ENCODE assay signal across 15 cellular contexts in genomic region chr6:149929422-149929821, GRCh38. TPM values are rescaled to one million over a fixed set of nuclear protein-coding genes. Genes with fewer than 3 reads are reported as not detected.
DNase-seq lines count a peak whose midpoint lies in the region; ATAC-seq, FAIRE-seq and TF ChIP-seq lines count a peak whose summit lies in the region.
"Had no signal": no experiment of that assay in that cellular context is flagged by ENCODE, and none has a peak within 500 bp of the region (broad histone marks: within the 10 kb centered on the region; RNA-seq: fewer than 3 reads in every experiment).

No MANE protein-coding gene starts in this region.

- H2BK5ac ChIP-seq in IMR-90 (ENCODE audit: low read depth, low read length, poor library complexity, severe bottlenecking): no peak overlapping the region

- H2BK15ac ChIP-seq in IMR-90 (ENCODE audit: low read depth, low read length): no peak overlapping the region

- H3K4me1 ChIP-seq in IMR-90 (ENCODE audit: control insufficient read depth, insufficient read depth, low read length) (no peaks in the 10 kb centered on the region; the same call in 1 of the 2 replicates), body of pancreas (peaks cover 12% of the 10 kb centered on the region)

- no peak overlapping the region for H3K4ac ChIP-seq in IMR-90 (ENCODE audit: low read depth, low read length)

- H2AK9ac ChIP-seq in IMR-90 (replicated peaks; ENCODE audit: low read depth, low read length, poor library complexity): no peak overlapping the region

- TF ChIP-seq POLR2A in IMR-90 (IDR thresholded peaks at IDR 0.05; ENCODE audit: low read depth, low read length) (no peak), body of pancreas (IDR thresholded peaks at IDR 0.05) (no peak)

- no peak overlapping the region for H2AFZ ChIP-seq in IMR-90 (replicated peaks; ENCODE audit: low read length, poor library complexity)

- peaks cover 67% of the 10 kb centered on the region for H3K27me3 Mint-ChIP-seq in osteocyte (ENCODE audit: unreplicated experiment)

- no peak overlapping the region for H4K91ac ChIP-seq in IMR-90 (ENCODE audit: insufficient read depth, low read depth, low read length)

- dilution Hi-C loops in IMR-90 (cut with HindIII; ENCODE audit: low sequenced_read_pairs, unreplicated experiment): no loop called here

- CTCF ChIA-PET in IMR-90 (lab: Yijun Ruan, JAX): interaction anchor here (0.6 kb wide), 1 partner anchor 283 kb away, joined by 5 read pairs; no protein-coding TSS in a partner anchor

- no peak overlapping the region for H3K27ac ChIP-seq in IMR-90 (ENCODE audit: insufficient read depth, low read length)
- no peak overlapping the region for H3K27ac ChIP-seq in body of pancreas
- H3K27ac ChIP-seq: esophagus muscularis mucosa, testis had no signal

- H3K4me1 Mint-ChIP-seq in osteocyte (ENCODE audit: unreplicated experiment): peaks cover 9% of the 10 kb centered on the region

- no peak for TF ChIP-seq RAD21 in IMR-90 (IDR thresholded peaks at IDR 0.05; ENCODE audit: low read length)

- no peak overlapping the region for H3K14ac ChIP-seq in IMR-90 (replicated peaks; ENCODE audit: low read depth, low read length)

- no peak for FAIRE-seq in bronchial epithelial cell (lab: Jason Lieb, UNC)

- H4K20me1 ChIP-seq in IMR-90 (ENCODE audit: insufficient read depth, low read length): no peaks in the 10 kb centered on the region

- H3K4me3 ChIP-seq in IMR-90 (ENCODE audit: insufficient read depth, low read depth, low read length) (no peak overlapping the region), bronchial epithelial cell (ENCODE audit: low read depth, low read length) (no peak overlapping the region), body of pancreas (no peak overlapping the region)
- H3K4me3 ChIP-seq: esophagus muscularis mucosa, testis had no signal

- H3K4me3 Mint-ChIP-seq in osteocyte (ENCODE audit: unreplicated experiment): no peak overlapping the region
- H3K4me3 Mint-ChIP-seq: T-cell had no signal

- intact Hi-C loops in IMR-90 (cut with micrococcal nuclease): no loop called here
- intact Hi-C loops in body of pancreas (cut with DNase I): loop anchor here (10.0 kb wide), 1 partner anchor 205 kb away; no protein-coding TSS in a partner anchor

- no peak overlapping the region for H4K8ac ChIP-seq in IMR-90 (ENCODE audit: low read depth in 2 of 2, low read length in 2 of 2)

- no TSS peak for BruUV-seq in IMR-90 (replicated peaks; lab: Mats Ljungman, UMichigan)

- no peak overlapping the region for H3K23ac ChIP-seq in IMR-90 (ENCODE audit: low read depth, low read length)

- H3K36me3 ChIP-seq in IMR-90 (ENCODE audit: control insufficient read depth, insufficient read depth, low read length) (no peaks in the 10 kb centered on the region), bronchial epithelial cell (ENCODE audit: control insufficient read depth, insufficient read depth, low read length) (no peaks in the 10 kb centered on the region), body of pancreas (replicated peaks in 1 of 2; ENCODE audit: insufficient read depth in 1 of 2, low read depth in 2 of 2) (no peaks in the 10 kb centered on the region)
- H3K36me3 ChIP-seq: esophagus muscularis mucosa had no signal

- H3K4me2 ChIP-seq in IMR-90 (ENCODE audit: low read depth, low read length): no peak overlapping the region

- H3K27me3 ChIP-seq in IMR-90 (ENCODE audit: control insufficient read depth, insufficient read depth, low read length) (peaks cover 24% of the 10 kb centered on the region), bronchial epithelial cell (ENCODE audit: control insufficient read depth, insufficient read depth, low read length) (no peaks in the 10 kb centered on the region), body of pancreas (peaks cover 0 to 3% of the 10 kb centered on the region in 2 donors)
- H3K27me3 ChIP-seq: testis had no signal

- DNase-seq in activated T-cell treated with anti-CD3 and anti-CD28 coated beads, Interleukin-2, amount 50 U/mL, for 1 hour: peak; percentile 30
- DNase-seq in activated T-cell treated with anti-CD3 and anti-CD28 coated beads for 4 hours (no peak), IMR-90 (no peak), bronchial epithelial cell (ENCODE audit: low read depth) (no peak), osteocyte (ENCODE audit: extremely low spot score, unreplicated experiment) (no peak), body of pancreas (no peak)
- DNase-seq: activated naive CD4-positive, alpha-beta T cell treated with anti-CD3 and anti-CD28 coated beads, Interleukin-2, amount 50 U/mL, for 16 hours; DMS153; NCI-H2029; stimulated activated CD4-positive, alpha-beta T cell treated with anti-CD3 and anti-CD28 coated beads, Interleukin-2, amount 100 ng/mL, for 24 hours; testis had no signal

- no peak overlapping the region for H3K18ac ChIP-seq in IMR-90 (ENCODE audit: low read depth, low read length)

- no peaks in the 10 kb centered on the region for H3K9me1 ChIP-seq in IMR-90 (ENCODE audit: insufficient read depth, low read length)

- no peak overlapping the region for H3K56ac ChIP-seq in IMR-90 (ENCODE audit: extremely low read depth, insufficient read depth, low read length)

- H3K79me1 ChIP-seq in IMR-90 (ENCODE audit: low read depth in 1 of 2, low read length in 2 of 2): no peaks in the 10 kb centered on the region

- POLR2A ChIA-PET in IMR-90 (lab: Charles Lee; ENCODE audit: unreplicated experiment): no interaction called here

- H3K36me3 Mint-ChIP-seq in osteocyte (ENCODE audit: unreplicated experiment): peaks cover 2% of the 10 kb centered on the region
- H3K36me3 Mint-ChIP-seq: T-cell had no signal

- WGBS in IMR-90 (ENCODE audit: extremely low coverage in 2 of 2, insufficient read length in 1 of 2), 2 experiments: 11% methylated on average over 3 of the region's 3 CpGs; no CpG with 5 or more reads in 1 of the 2 experiments
- 4 to 5% methylated on average over 3 of the region's 3 CpGs for WGBS in body of pancreas, 2 donors

- in situ Hi-C loops in IMR-90 (cut with MboI; ENCODE audit: low sequenced_read_pairs): loop anchor here (10.0 to 25.0 kb wide), 3 partner anchors 205 to 408 kb away; partner anchors contain the start of gene PPIL4

- no peak overlapping the region for H2BK20ac ChIP-seq in IMR-90 (ENCODE audit: low read depth, low read length)

- H4K5ac ChIP-seq in IMR-90 (ENCODE audit: low read depth, low read length): no peak overlapping the region

- H2AK5ac ChIP-seq in IMR-90 (ENCODE audit: low read depth, low read length): no peak overlapping the region

- H3K9ac ChIP-seq in IMR-90 (ENCODE audit: low read depth, low read length): no peak overlapping the region

- no peaks in the 10 kb centered on the region for H3K9me3 Mint-ChIP-seq in osteocyte (ENCODE audit: unreplicated experiment)
- H3K9me3 Mint-ChIP-seq: T-cell had no signal

- TF ChIP-seq CTCF in IMR-90 (conservative IDR thresholded peaks at IDR 0.05; ENCODE audit: low read depth, low read length) (peak; percentile 32), bronchial epithelial cell (IDR thresholded peaks at IDR 0.05; ENCODE audit: insufficient read depth, low read length, severe bottlenecking) (peak; percentile 48), osteocyte (IDR thresholded peaks at IDR 0.05) (peak; percentile 48), body of pancreas (IDR thresholded peaks at IDR 0.05) (peak in 2 of 7 experiments; percentile 8 to 21)

- no peak overlapping the region for H3K27ac Mint-ChIP-seq in osteocyte (ENCODE audit: unreplicated experiment)
- H3K27ac Mint-ChIP-seq: T-cell had no signal

- ATAC-seq in IMR-90 (ENCODE audit: low read depth) (no peak), HG03565 (IDR thresholded peaks at IDR 0.05; ENCODE audit: unreplicated experiment) (no peak), body of pancreas (no peak), HG02981 (IDR thresholded peaks at IDR 0.05; ENCODE audit: unreplicated experiment) (no peak)
- ATAC-seq: T-cell had no signal

- H2BK120ac ChIP-seq in IMR-90 (ENCODE audit: low read depth, low read length): no peak overlapping the region

- no peaks in the 10 kb centered on the region for H3K9me3 ChIP-seq in IMR-90 (ENCODE audit: control insufficient read depth, insufficient read depth, low read length)
- no peaks in the 10 kb centered on the region for H3K9me3 ChIP-seq in body of pancreas
- H3K9me3 ChIP-seq: esophagus muscularis mucosa, testis had no signal

TF ChIP-seq in IMR-90, 13 proteins besides CTCF, POLR2A, EP300 and RAD21:
- TF ChIP-seq BHLHE40 (IDR thresholded peaks at IDR 0.05; ENCODE audit: low read depth, low read length): no peak

RNA-seq across cellular contexts. Expression of gene RAET1G, which starts 6.5 kb away (rescaled TPM):
- total RNA-seq in IMR-90 (2012; rRNA removed) (1.3 and 2.2 TPM in 2 replicates), bronchial epithelial cell (26.6 and 45.0 TPM in 2 replicates), osteocyte (0.55 and 0.73 TPM in 2 replicates), body of pancreas (not detected)
- polyA plus RNA-seq in IMR-90 (2012; rRNA removed): 3.6 and 4.2 TPM in 2 replicates
- 2.9 and 4.8 TPM in 2 replicates for polyA plus RNA-seq in IMR-90 (2012; cell fraction: cytosol; rRNA removed)
- 1.3 and 2.7 TPM in 2 replicates for polyA plus RNA-seq in IMR-90 (2012; cell fraction: nucleus; rRNA removed; ENCODE audit: low replicate concordance)
- total RNA-seq: T-cell, testis had no signal

RNA-seq across cellular contexts. Expression of gene ULBP2, which starts 12.4 kb away (rescaled TPM):
- total RNA-seq in IMR-90 (2012; rRNA removed): 7.2 and 7.9 TPM in 2 replicates
- polyA plus RNA-seq in IMR-90 (2012; rRNA removed): 16.2 and 17.0 TPM in 2 replicates
- polyA plus RNA-seq in IMR-90 (2012; cell fraction: cytosol; rRNA removed): 12.4 and 17.1 TPM in 2 replicates
- polyA plus RNA-seq in IMR-90 (2012; cell fraction: nucleus; rRNA removed; ENCODE audit: low replicate concordance): 6.0 and 6.8 TPM in 2 replicates
- total RNA-seq in bronchial epithelial cell: 2.4 and 12.2 TPM in 2 replicates
- 2.1 and 2.9 TPM in 2 replicates for total RNA-seq in osteocyte
- under 1 TPM in 1 of 2 donors, not detected in 1; 0.26 TPM for total RNA-seq in body of pancreas

RNA-seq across cellular contexts. Expression of gene RAET1E, which starts 31.5 kb away (rescaled TPM):
- total RNA-seq in IMR-90 (2012; rRNA removed): not detected in 2 replicates
- not detected in 2 replicates for polyA plus RNA-seq in IMR-90 (2012; rRNA removed)
- 0.02 TPM in 1 of 2 replicates, not detected in the other for polyA plus RNA-seq in IMR-90 (2012; cell fraction: cytosol; rRNA removed)
- polyA plus RNA-seq in IMR-90 (2012; cell fraction: nucleus; rRNA removed; ENCODE audit: low replicate concordance): 0.16 TPM in 1 of 2 replicates, not detected in the other
- 19.0 and 35.1 TPM in 2 replicates for total RNA-seq in bronchial epithelial cell
- not detected in 2 replicates for total RNA-seq in osteocyte
- total RNA-seq in body of pancreas: not detected
- total RNA-seq: T-cell had no signal

RNA-seq across cellular contexts. Expression of gene ULBP1, which starts 34.3 kb away (rescaled TPM):
- total RNA-seq in IMR-90 (2012; rRNA removed) (0.18 and 0.56 TPM in 2 replicates), bronchial epithelial cell (1.1 and 4.1 TPM in 2 replicates), osteocyte (10.7 and 11.5 TPM in 2 replicates), body of pancreas (not detected)
- polyA plus RNA-seq in IMR-90 (2012; rRNA removed): 0.69 and 0.87 TPM in 2 replicates
- polyA plus RNA-seq in IMR-90 (2012; cell fraction: cytosol; rRNA removed): 0.25 TPM in 2 replicates
- 0.15 and 0.84 TPM in 2 replicates for polyA plus RNA-seq in IMR-90 (2012; cell fraction: nucleus; rRNA removed; ENCODE audit: low replicate concordance)

Comparison
In these comparisons a context has a peak if more than half of its experiments do, and no peak if none do; other contexts are left out.
1. RNA of gene RAET1E, which starts 31.5 kb away (total RNA-seq): 19.0 to 35.1 TPM in bronchial epithelial cell; not detected in IMR-90, not detected in osteocyte and not detected in body of pancreas; every median in the first group is over 10 times any median in the second.